In genomic region chr18:67515987-67516431, GRCh38 we compare ENCODE assay signal across 8 cellular contexts. TPM values are rescaled to one million over a fixed set of nuclear protein-coding genes. Genes with fewer than 3 reads are reported as not detected.
DNase-seq lines count a peak whose midpoint lies in the region; ATAC-seq and TF ChIP-seq lines count a peak whose summit lies in the region.

No MANE protein-coding gene starts in this region.

- no peaks in the 10 kb centered on the region for H3K9me3 Mint-ChIP-seq in WTC11

- TF ChIP-seq CTCF in GM13976 (IDR thresholded peaks at IDR 0.05; ENCODE audit: borderline replicate concordance, control extremely low read depth, extremely low read depth, insufficient read depth, missing control alignments) = peak; percentile 41
- peak; percentile 52 for TF ChIP-seq CTCF in WTC11 (IDR thresholded peaks at IDR 0.05)

- POLR2A ChIA-PET in WTC11 (lab: Charles Lee) = interaction anchor here (0.6 to 1.2 kb wide), 6 partner anchors 191 to 1103 kb away, joined by 3 to 7 read pairs (median 3); no protein-coding TSS in a partner anchor

- H3K27ac Mint-ChIP-seq in WTC11 = 0 out of 2 replicates have a peak overlapping the region, but pooled peaks have one; percentile 71

- peak overlapping the region; percentile 94 for H3K4me3 Mint-ChIP-seq in WTC11

- H3K27ac ChIP-seq in caudate nucleus (ENCODE audit: low read depth, low read length) (peak overlapping the region; percentile 92), skin epidermis (peak overlapping the region in 19 of 21 experiments; percentile 39 to 87 (median 78))

- peaks cover 76% of the 10 kb centered on the region for H3K4me1 Mint-ChIP-seq in WTC11

- peak; percentile 25 for ATAC-seq in HG02870 (IDR thresholded peaks at IDR 0.05; ENCODE audit: unreplicated experiment)
- peak; percentile 59 for ATAC-seq in WTC11

- peaks cover 47% of the 10 kb centered on the region for H3K36me3 Mint-ChIP-seq in WTC11

- peak overlapping the region; percentile 57 to 91 (median 76) for H3K4me3 ChIP-seq in skin epidermis

- peak; percentile 74 for DNase-seq in GM13976 (ENCODE audit: low spot score)
- peak; percentile 20 for DNase-seq in NCI-H1694 (lab: John Stamatoyannopoulos, UW)
- DNase-seq in WTC11 (ENCODE audit: low spot score) = peak; percentile 93
- peak in 60 of 61 donors; percentile 23 to 90 (median 71) for DNase-seq in caudate nucleus (lab: John Stamatoyannopoulos, UW)
- DNase-seq in iPS-NIHi7 (ENCODE audit: extremely low spot score) = peak; percentile 90
- DNase-seq in epidermal melanocyte (ENCODE audit: insufficient read length, low spot score) = no peak

- H3K27me3 Mint-ChIP-seq in WTC11 (ENCODE audit: low read depth) = no peaks in the 10 kb centered on the region

- in situ Hi-C loops in GM13976 (cut with MboI; ENCODE audit: low sequenced_read_pairs, unreplicated experiment) = no loop called here

- CTCF ChIA-PET in WTC11 (lab: Charles Lee) = interaction anchor here (0.5 to 3.1 kb wide), 37 partner anchors 9 to 1215 kb away, joined by 3 to 71 read pairs (median 3); no protein-coding TSS in a partner anchor

TF ChIP-seq in WTC11, 78 proteins besides CTCF, POLR2A, EP300 and RAD21:
- TF ChIP-seq ETV6 (CRISPR knock-in tag; IDR thresholded peaks at IDR 0.05) (no peak), MYBL2 (CRISPR knock-in tag; IDR thresholded peaks at IDR 0.05) (no peak), ZNF532 (CRISPR knock-in tag; IDR thresholded peaks at IDR 0.05; ENCODE audit: borderline replicate concordance) (no peak), CBFB (CRISPR knock-in tag; IDR thresholded peaks at IDR 0.05; ENCODE audit: low read depth) (0 out of 2 replicates have a peak, but pooled peaks have one; percentile 12), E2F1 (CRISPR knock-in tag; IDR thresholded peaks at IDR 0.05) (no peak), RORB (CRISPR knock-in tag; IDR thresholded peaks at IDR 0.05) (no peak), SP1 (CRISPR knock-in tag; conservative IDR thresholded peaks at IDR 0.05) (peak; percentile 51), HMGA2 (CRISPR knock-in tag; IDR thresholded peaks at IDR 0.05) (0 out of 2 replicates have a peak, but pooled peaks have one; percentile 25), CDX4 (CRISPR knock-in tag; IDR thresholded peaks at IDR 0.05; ENCODE audit: borderline replicate concordance) (no peak), TCF7 (CRISPR knock-in tag; IDR thresholded peaks at IDR 0.05; ENCODE audit: low read depth) (no peak), AFF4 (CRISPR knock-in tag; IDR thresholded peaks at IDR 0.05; ENCODE audit: borderline replicate concordance) (no peak), GABPB1 (CRISPR knock-in tag; IDR thresholded peaks at IDR 0.05) (no peak), FOXK1 (CRISPR knock-in tag; IDR thresholded peaks at IDR 0.05) (no peak), ZNF396 (CRISPR knock-in tag; IDR thresholded peaks at IDR 0.05; ENCODE audit: borderline replicate concordance) (no peak)

RNA-seq across cellular contexts. Expression of gene DSEL, which starts 0.5 kb away (rescaled TPM):
- 29.3 to 33.4 TPM (median 30.1 TPM) in 3 replicates for total RNA-seq in WTC11 (2021)
